8 cellular contexts compared by ENCODE assay signal in genomic region chr11:2927851-2928604, GRCh38. TPM values are rescaled to one million over a fixed set of nuclear protein-coding genes. Genes with fewer than 3 reads are reported as not detected.
A peak's percentile ranks its signal among the peaks of the same experiment; 100 is the strongest.
DNase-seq lines count a peak whose midpoint lies in the region; ATAC-seq, FAIRE-seq and TF ChIP-seq lines count a peak whose summit lies in the region.

No MANE protein-coding gene starts in this region.

- peak; percentile 44 to 51 for DNase-seq in A549 (ENCODE audit: low read depth in 1 of 2, low spot score in 1 of 2)
- peak; percentile 73 for DNase-seq in HT-29 (ENCODE audit: low spot score)
- DNase-seq in K562 (ENCODE audit: extremely low read depth in 1 of 4, low spot score in 3 of 4) = peak; percentile 38 to 53 (median 44)
- DNase-seq in keratinocyte (ENCODE audit: low read depth, low spot score) = no peak
- DNase-seq in activated CD8-positive, alpha-beta memory T cell treated with anti-CD3 and anti-CD28 coated beads, Interleukin-2, amount 50 U/mL, for 48 hours = no peak

- H3K9me1 ChIP-seq in K562 (ENCODE audit: control insufficient read depth, insufficient read depth, low read length) (no peaks in the 10 kb centered on the region), keratinocyte (ENCODE audit: control insufficient read depth, extremely low read depth, insufficient read depth, low read length) (peaks cover 3% of the 10 kb centered on the region)

- H3K4me3 ChIP-seq in A549 (peak overlapping the region; percentile 67), K562 (peak overlapping the region; percentile 76), keratinocyte (ENCODE audit: control insufficient read depth in 2 of 3, extremely low read depth in 1 of 3, insufficient read depth in 2 of 3, low read depth in 1 of 3, low read length in 3 of 3) (peak overlapping the region; percentile 82 to 97 (median 90)), urinary bladder (ENCODE audit: low read depth, low read length) (peak overlapping the region; percentile 52)

- H3K9ac ChIP-seq in K562 (ENCODE audit: insufficient read depth in 1 of 2, low read depth in 2 of 2, low read length in 2 of 2) = peak overlapping the region; percentile 70 to 94
- H3K9ac ChIP-seq in keratinocyte (ENCODE audit: control insufficient read depth, extremely low read depth, insufficient read depth, low read length) = peak overlapping the region; percentile 91

- dilution Hi-C loops in keratinocyte (cut with MboI; ENCODE audit: extremely low pct_ligation_motif_present, low sequenced_read_pairs) = no loop called here

- TF ChIP-seq EP300 in A549 (IDR thresholded peaks at IDR 0.05) (no peak), K562 (IDR thresholded peaks at IDR 0.05; ENCODE audit: low read length) (no peak)

- TF ChIP-seq RAD21 in A549 (conservative IDR thresholded peaks at IDR 0.05 in 1 of 2, IDR thresholded peaks at IDR 0.05 in 1 of 2) (no peak), K562 (CRISPR knock-in tag; conservative IDR thresholded peaks at IDR 0.05 in 1 of 2, IDR thresholded peaks at IDR 0.05 in 1 of 2) (no peak)

- H3K9me3 ChIP-seq in A549 = no peaks in the 10 kb centered on the region
- no peaks in the 10 kb centered on the region for H3K9me3 ChIP-seq in K562 (replicated peaks; ENCODE audit: control insufficient read depth, insufficient read depth, low read depth, low read length)
- no peaks in the 10 kb centered on the region for H3K9me3 ChIP-seq in keratinocyte (ENCODE audit: control insufficient read depth, low read depth, low read length)

- TF ChIP-seq POLR2A in A549 (IDR thresholded peaks at IDR 0.05; ENCODE audit: low read length) (no peak), K562 (conservative IDR thresholded peaks at IDR 0.05) (no peak)

- H3K4me1 ChIP-seq in A549 (peaks cover 34% of the 10 kb centered on the region), K562 (replicated peaks in 1 of 2; ENCODE audit: control insufficient read depth in 2 of 2, insufficient read depth in 2 of 2, low read length in 2 of 2) (peaks cover 10 to 69% of the 10 kb centered on the region in 2 experiments; a peak in 4 of 5 replicates), keratinocyte (ENCODE audit: control insufficient read depth, extremely low read depth, insufficient read depth, low read length) (peaks cover 36% of the 10 kb centered on the region), urinary bladder (ENCODE audit: insufficient read depth) (no peaks in the 10 kb centered on the region)

- no peaks in the 10 kb centered on the region for H3K27me3 ChIP-seq in K562 (ENCODE audit: control insufficient read depth in 2 of 2, insufficient read depth in 2 of 2, low read length in 2 of 2)
- H3K27me3 ChIP-seq in keratinocyte (ENCODE audit: control insufficient read depth, extremely low read depth, insufficient read depth, low read length) = no peaks in the 10 kb centered on the region

- BruUV-seq in K562 (replicated peaks; lab: Mats Ljungman, UMichigan) = no TSS peak

- peak in 1 of 2 experiments; percentile 2; a peak in 2 of 6 replicates for ATAC-seq in A549
- ATAC-seq in K562 = no peak
- ATAC-seq in GM18498 (IDR thresholded peaks at IDR 0.05; ENCODE audit: unreplicated experiment) = no peak
- no peak for ATAC-seq in HG02623 (IDR thresholded peaks at IDR 0.05; ENCODE audit: unreplicated experiment)

- H3K27ac ChIP-seq in A549 (peak overlapping the region; percentile 92 to 94), K562 (ENCODE audit: extremely low read depth, low read depth, low read length) (no peak overlapping the region), keratinocyte (ENCODE audit: control insufficient read depth, insufficient read depth, low read length) (peak overlapping the region; percentile 82), urinary bladder (ENCODE audit: low read depth) (peak overlapping the region; percentile 19)

- H2AFZ ChIP-seq in K562 (ENCODE audit: low read depth, low read length) (no peak overlapping the region), keratinocyte (ENCODE audit: control insufficient read depth, low read length) (no peak overlapping the region)

- H4K20me1 ChIP-seq in K562 (replicated peaks; ENCODE audit: control insufficient read depth, insufficient read depth, low read length) (peaks cover 13% of the 10 kb centered on the region), keratinocyte (ENCODE audit: control insufficient read depth, extremely low read depth, insufficient read depth, low read length) (peaks cover 12% of the 10 kb centered on the region)

- FAIRE-seq in A549 (lab: Jason Lieb, UNC) (no peak), K562 (lab: Jason Lieb, UNC) (no peak), keratinocyte (lab: Jason Lieb, UNC) (no peak)

- in situ Hi-C loops in K562 (cut with MboI) = no loop called here

- intact Hi-C loops in K562 (cut with micrococcal nuclease) = no loop called here

- H3K4me2 ChIP-seq in A549 (peak overlapping the region; percentile 93), K562 (ENCODE audit: insufficient read depth, low read length) (peak overlapping the region; percentile 88), keratinocyte (ENCODE audit: control insufficient read depth, extremely low read depth, insufficient read depth, low read depth, low read length) (peak overlapping the region; percentile 94)

- H3K36me3 ChIP-seq in K562 (ENCODE audit: control insufficient read depth, insufficient read depth, low read length) (no peaks in the 10 kb centered on the region), keratinocyte (ENCODE audit: control insufficient read depth in 2 of 2, extremely low read depth in 1 of 2, insufficient read depth in 2 of 2, low read length in 2 of 2) (peaks cover 2 to 7% of the 10 kb centered on the region in 2 experiments), urinary bladder (ENCODE audit: insufficient read depth) (no peaks in the 10 kb centered on the region)

- H3K79me2 ChIP-seq in K562 (ENCODE audit: control insufficient read depth, insufficient read depth, low read length) (peaks cover 15% of the 10 kb centered on the region; the same call in 2 of the 3 replicates), keratinocyte (ENCODE audit: control insufficient read depth, insufficient read depth, low read length) (peaks cover 26% of the 10 kb centered on the region)

- POLR2A ChIA-PET in A549 (lab: Yijun Ruan, JAX) (interaction anchor here (0.7 to 4.8 kb wide), 12 partner anchors 10 to 395 kb away, joined by 3 to 74 read pairs (median 13); partner anchors contain the start of gene NAP1L4), K562 (lab: Yijun Ruan, JAX) (interaction anchor here (0.6 to 2.3 kb wide), 10 partner anchors 10 to 326 kb away, joined by 3 to 13 read pairs (median 5); no protein-coding TSS in a partner anchor)

- CTCF ChIA-PET in A549 (lab: Yijun Ruan, JAX) (interaction anchor here (1.0 to 6.9 kb wide), 13 partner anchors 9 to 396 kb away, joined by 3 to 60 read pairs (median 9); a partner anchor contains a TSS), K562 (lab: Yijun Ruan, JAX; ENCODE audit: low intra/inter-chr PET ratio) (interaction anchor here (5.2 kb wide), 1 partner anchor 395 kb away, joined by 59 read pairs; no protein-coding TSS in a partner anchor)

- WGBS in A549 (ENCODE audit: missing lambda C conversion rate) = 27% methylated on average over 23 of the region's 25 CpGs
- 34% methylated on average over 25 of the region's 25 CpGs for WGBS in K562 (ENCODE audit: insufficient coverage, low coverage, missing lambda C conversion rate)
- 40% methylated on average over 25 of the region's 25 CpGs for WGBS in urinary bladder

- TF ChIP-seq CTCF in A549 (IDR thresholded peaks at IDR 0.05) = no peak
- TF ChIP-seq CTCF in K562 (IDR thresholded peaks at IDR 0.05 in 2 of 3, conservative IDR thresholded peaks at IDR 0.05 in 1 of 3; ENCODE audit: insufficient read depth in 2 of 3, low read depth in 1 of 3, low read length in 3 of 3) = no peak
- no peak for TF ChIP-seq CTCF in keratinocyte (optimal IDR thresholded peaks at IDR 0.05 in 1 of 3, IDR thresholded peaks at IDR 0.05 in 1 of 3, conservative IDR thresholded peaks at IDR 0.05 in 1 of 3; ENCODE audit: extremely low read depth in 1 of 3, insufficient read depth in 2 of 3, low read length in 3 of 3)

RNA-seq across cellular contexts. Expression of gene PHLDA2, which starts 1.2 kb away (rescaled TPM):
- polyA plus RNA-seq in A549 (2011; rRNA removed) = 6.3 and 7.0 TPM in 2 replicates
- 80.1 and 91.2 TPM in 2 replicates for polyA plus RNA-seq in A549 (2012; cell fraction: cytosol; rRNA removed)
- polyA plus RNA-seq in A549 (2012; cell fraction: nucleus; rRNA removed) = 68.3 and 133 TPM in 2 replicates
- polyA plus RNA-seq in A549 (2017; fragmentation: RNase III; extraction: RNeasy Plus Mini Kit Qiagen cat#74134 plus additional on column Dnase treatment) = 43.6 to 49.6 TPM (median 47.6 TPM) in 3 replicates
- 3.6 and 5.5 TPM in 2 replicates for polyA minus RNA-seq in A549 (2011; rRNA and poly(A)+ RNA removed)
- total RNA-seq in HT-29 (2014; rRNA removed; shearing (Covaris generic)) = 345 and 406 TPM in 2 replicates
- 3.2 and 7.8 TPM in 2 replicates for total RNA-seq in K562 (2011; cell fraction: chromatin; rRNA removed; ENCODE audit: low replicate concordance)
- total RNA-seq in K562 (2011; cell fraction: nucleolus; rRNA removed) = 13.6 and 14.7 TPM in 2 replicates
- 5.4 and 5.7 TPM in 2 replicates for total RNA-seq in K562 (2011; cell fraction: nucleoplasm; rRNA removed)
- 14.8 and 26.2 TPM in 2 replicates for total RNA-seq in K562 (2014; rRNA removed)
- 0.70 and 0.76 TPM in 2 replicates for total RNA-seq in K562 (2014; rRNA removed; fragmentation: Illumina TruSeq; extraction: Trizol)
- total RNA-seq in K562 (2015; rRNA removed; fragmentation: Illumina TruSeq; extraction: Trizol) = 5.7 and 6.3 TPM in 2 replicates
- total RNA-seq in K562 (2021) = 42.4 and 43.2 TPM in 2 replicates
- polyA plus RNA-seq in K562 (2011; rRNA removed) = 4.7 and 4.9 TPM in 2 replicates
- 19.3 and 101 TPM in 2 replicates for polyA plus RNA-seq in K562 (2011; cell fraction: cytosol; rRNA removed)
- 10.5 and 21.0 TPM in 2 replicates for polyA plus RNA-seq in K562 (2011; cell fraction: nucleus; rRNA removed)
- 26.8 and 31.0 TPM in 2 replicates for polyA plus RNA-seq in K562 (2012)
- 4.0 and 24.8 TPM in 2 replicates for polyA plus RNA-seq in K562 (2014; fragmentation: Illumina TruSeq; extraction: Trizol)
- polyA plus RNA-seq in K562 (2014; fragmentation: Nextera tagmentation; extraction: Ambion mirVana) = under 1 TPM; 0.43 to 0.87 TPM
- 33.6 and 37.8 TPM in 2 replicates for polyA plus RNA-seq in K562 (2014; rRNA removed)
- polyA minus RNA-seq in K562 (2011; rRNA and poly(A)+ RNA removed) = 0.84 and 1.1 TPM in 2 replicates
- 14.8 and 27.2 TPM in 2 replicates for polyA minus RNA-seq in K562 (2011; cell fraction: cytosol; rRNA and poly(A)+ RNA removed)
- 11.8 and 14.1 TPM in 2 replicates for polyA minus RNA-seq in K562 (2011; cell fraction: nucleus; rRNA and poly(A)+ RNA removed)
- 24.3 to 36.0 TPM (median 27.3 TPM) in 3 replicates for polyA plus RNA-seq in keratinocyte
- polyA plus RNA-seq in keratinocyte (2011; ENCODE audit: low read depth) = 52.2 TPM
- polyA plus RNA-seq in keratinocyte (2011; cell fraction: cytosol; rRNA removed) = 35.3 and 141 TPM in 2 replicates
- 15.6 and 36.1 TPM in 2 replicates for polyA plus RNA-seq in keratinocyte (2011; cell fraction: nucleus; rRNA removed)
- polyA plus RNA-seq in keratinocyte (2012; ENCODE audit: low replicate concordance) = 80.5 and 153 TPM in 2 replicates
- 2.6 to 28.4 TPM (median 4.5 TPM) in 3 replicates for polyA minus RNA-seq in keratinocyte
- 91.1 TPM for polyA minus RNA-seq in keratinocyte (2011; cell fraction: cytosol; rRNA and poly(A)+ RNA removed)
- polyA minus RNA-seq in keratinocyte (2011; cell fraction: nucleus; rRNA and poly(A)+ RNA removed) = 12.3 and 12.4 TPM in 2 replicates
- total RNA-seq in urinary bladder = 1.1 TPM
- polyA plus RNA-seq in urinary bladder = 18.9 TPM

RNA-seq across cellular contexts. Expression of gene CDKN1C, which starts 42.5 kb away (rescaled TPM):
- polyA plus RNA-seq in A549 (2011; rRNA removed) (0.40 and 0.41 TPM in 2 replicates), A549 (2017; fragmentation: RNase III; extraction: RNeasy Plus Mini Kit Qiagen cat#74134 plus additional on column Dnase treatment) (0.16 to 0.36 TPM (median 0.30 TPM) in 3 replicates), K562 (2011; rRNA removed) (9.2 and 17.4 TPM in 2 replicates), K562 (2014; fragmentation: Illumina TruSeq; extraction: Trizol) (3.9 and 5.2 TPM in 2 replicates), K562 (2014; fragmentation: Nextera tagmentation; extraction: Ambion mirVana) (10 to 100 TPM in 1 of 2 experiments, 1 to 10 TPM in 1; 9.3 to 18.7 TPM), K562 (2014; rRNA removed) (11.0 and 13.0 TPM in 2 replicates), keratinocyte (0.06 to 0.49 TPM (median 0.37 TPM) in 3 replicates), urinary bladder (118 TPM)
- polyA plus RNA-seq in A549 (2012; cell fraction: cytosol; rRNA removed) = 0.11 and 0.25 TPM in 2 replicates
- 0.34 and 0.62 TPM in 2 replicates for polyA plus RNA-seq in A549 (2012; cell fraction: nucleus; rRNA removed)
- polyA minus RNA-seq in A549 (2011; rRNA and poly(A)+ RNA removed) = 0.29 TPM in 1 of 2 replicates, not detected in the other
- total RNA-seq in HT-29 (2014; rRNA removed; shearing (Covaris generic)) = 5.3 and 9.1 TPM in 2 replicates
- 7.1 and 13.9 TPM in 2 replicates for total RNA-seq in K562 (2011; cell fraction: chromatin; rRNA removed; ENCODE audit: low replicate concordance)
- 20.5 and 24.5 TPM in 2 replicates for total RNA-seq in K562 (2011; cell fraction: nucleolus; rRNA removed)
- total RNA-seq in K562 (2011; cell fraction: nucleoplasm; rRNA removed) = 10.9 and 11.1 TPM in 2 replicates
- total RNA-seq in K562 (2014; rRNA removed) (19.2 and 23.5 TPM in 2 replicates), K562 (2014; rRNA removed; fragmentation: Illumina TruSeq; extraction: Trizol) (3.5 and 4.0 TPM in 2 replicates), K562 (2015; rRNA removed; fragmentation: Illumina TruSeq; extraction: Trizol) (2.8 and 3.5 TPM in 2 replicates), K562 (2021) (21.1 and 21.9 TPM in 2 replicates), urinary bladder (78.6 TPM)
- 12.9 and 29.1 TPM in 2 replicates for polyA plus RNA-seq in K562 (2011; cell fraction: cytosol; rRNA removed)
- polyA plus RNA-seq in K562 (2011; cell fraction: nucleus; rRNA removed) = 25.4 and 25.7 TPM in 2 replicates
- polyA plus RNA-seq in K562 (2012) = 10.9 and 13.2 TPM in 2 replicates
- 4.8 and 6.4 TPM in 2 replicates for polyA minus RNA-seq in K562 (2011; rRNA and poly(A)+ RNA removed)
- polyA minus RNA-seq in K562 (2011; cell fraction: cytosol; rRNA and poly(A)+ RNA removed) = 11.8 and 22.5 TPM in 2 replicates
- 7.5 and 8.9 TPM in 2 replicates for polyA minus RNA-seq in K562 (2011; cell fraction: nucleus; rRNA and poly(A)+ RNA removed)
- polyA plus RNA-seq in keratinocyte (2011; ENCODE audit: low read depth) = 9.8 TPM
- polyA plus RNA-seq in keratinocyte (2011; cell fraction: cytosol; rRNA removed) = 0.21 and 0.24 TPM in 2 replicates
- polyA plus RNA-seq in keratinocyte (2011; cell fraction: nucleus; rRNA removed) = 0.23 and 0.27 TPM in 2 replicates
- polyA plus RNA-seq in keratinocyte (2012; ENCODE audit: low replicate concordance) = 0.26 and 7.1 TPM in 2 replicates
- polyA minus RNA-seq in keratinocyte = not detected in 3 replicates
- 2.9 TPM for polyA minus RNA-seq in keratinocyte (2011; cell fraction: cytosol; rRNA and poly(A)+ RNA removed)
- polyA minus RNA-seq in keratinocyte (2011; cell fraction: nucleus; rRNA and poly(A)+ RNA removed) = 0.31 and 0.84 TPM in 2 replicates

Comparison
In these comparisons a context has a peak if more than half of its experiments do, and no peak if none do; other contexts are left out.
1. DNase-seq: peak in A549 (2 of 2), HT-29 (single experiment) and K562 (4 of 4); none in keratinocyte (single experiment) and activated CD8-positive, alpha-beta memory T cell treated with anti-CD3 and anti-CD28 coated beads, Interleukin-2, amount 50 U/mL, for 48 hours (single experiment).
2. Peak in every context shown above with its lines, with median percentiles within 50 percentile points of each other: H3K4me2 ChIP-seq and H3K4me3 ChIP-seq.